ENCODE assay signal across 2 cellular contexts in genomic region chr7:105854516-105854915, GRCh38.
TF ChIP-seq lines count a peak whose summit lies in the region.

No MANE protein-coding gene starts in this region.

TF ChIP-seq in SK-N-SH treated with all-trans-retinoic acid at 6 μM for 48 hours, 23 proteins besides CTCF, POLR2A, EP300 and RAD21 (continued from another document):
- TF ChIP-seq POU6F1 (CRISPR knock-in tag; IDR thresholded peaks at IDR 0.05; ENCODE audit: borderline replicate concordance, low read depth) (no peak), CSRNP3 (CRISPR knock-in tag; IDR thresholded peaks at IDR 0.05) (no peak), RARB (CRISPR knock-in tag; IDR thresholded peaks at IDR 0.05) (no peak)
- TF ChIP-seq, protein P1, sequence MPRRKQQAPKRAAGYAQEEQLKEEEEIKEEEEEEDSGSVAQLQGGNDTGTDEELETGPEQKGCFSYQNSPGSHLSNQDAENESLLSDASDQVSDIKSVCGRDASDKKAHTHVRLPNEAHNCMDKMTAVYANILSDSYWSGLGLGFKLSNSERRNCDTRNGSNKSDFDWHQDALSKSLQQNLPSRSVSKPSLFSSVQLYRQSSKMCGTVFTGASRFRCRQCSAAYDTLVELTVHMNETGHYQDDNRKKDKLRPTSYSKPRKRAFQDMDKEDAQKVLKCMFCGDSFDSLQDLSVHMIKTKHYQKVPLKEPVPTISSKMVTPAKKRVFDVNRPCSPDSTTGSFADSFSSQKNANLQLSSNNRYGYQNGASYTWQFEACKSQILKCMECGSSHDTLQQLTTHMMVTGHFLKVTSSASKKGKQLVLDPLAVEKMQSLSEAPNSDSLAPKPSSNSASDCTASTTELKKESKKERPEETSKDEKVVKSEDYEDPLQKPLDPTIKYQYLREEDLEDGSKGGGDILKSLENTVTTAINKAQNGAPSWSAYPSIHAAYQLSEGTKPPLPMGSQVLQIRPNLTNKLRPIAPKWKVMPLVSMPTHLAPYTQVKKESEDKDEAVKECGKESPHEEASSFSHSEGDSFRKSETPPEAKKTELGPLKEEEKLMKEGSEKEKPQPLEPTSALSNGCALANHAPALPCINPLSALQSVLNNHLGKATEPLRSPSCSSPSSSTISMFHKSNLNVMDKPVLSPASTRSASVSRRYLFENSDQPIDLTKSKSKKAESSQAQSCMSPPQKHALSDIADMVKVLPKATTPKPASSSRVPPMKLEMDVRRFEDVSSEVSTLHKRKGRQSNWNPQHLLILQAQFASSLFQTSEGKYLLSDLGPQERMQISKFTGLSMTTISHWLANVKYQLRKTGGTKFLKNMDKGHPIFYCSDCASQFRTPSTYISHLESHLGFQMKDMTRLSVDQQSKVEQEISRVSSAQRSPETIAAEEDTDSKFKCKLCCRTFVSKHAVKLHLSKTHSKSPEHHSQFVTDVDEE (CRISPR knock-in tag; IDR thresholded peaks at IDR 0.05) = no peak

TF ChIP-seq in SK-N-SH, 30 proteins besides CTCF, POLR2A, EP300 and RAD21 (continued from another document):
- TF ChIP-seq REST (IDR thresholded peaks at IDR 0.05; ENCODE audit: low read depth, low read length) (no peak), SMC3 (IDR thresholded peaks at IDR 0.05; ENCODE audit: low read depth, low read length) (no peak), POLR2AphosphoS5 (IDR thresholded peaks at IDR 0.05; ENCODE audit: low read depth, low read length) (no peak)
